In the genomic region with DNA sequence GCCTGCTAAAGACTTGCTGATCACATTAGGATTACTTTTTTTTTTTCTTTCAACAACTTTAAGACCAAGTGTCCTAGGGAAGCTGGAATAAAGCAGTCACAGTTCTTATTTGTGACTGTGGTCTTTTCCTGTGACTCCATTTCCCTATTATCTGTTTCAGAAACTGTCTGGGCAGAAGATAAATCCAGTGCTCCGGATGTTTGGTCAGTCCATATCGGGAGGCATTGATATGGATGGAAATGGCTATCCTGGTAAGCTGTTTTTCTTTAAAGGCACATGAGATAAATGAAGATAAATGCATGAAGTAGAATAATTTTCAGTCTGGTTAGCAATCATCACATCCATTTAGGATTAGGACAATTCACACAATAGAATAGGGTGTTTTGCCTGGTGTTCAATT, we compare ENCODE assay signal across 35 cellular contexts.
"Had no signal": no experiment of that assay in that cellular context is flagged by ENCODE, and none has a peak within 500 bp of the region (broad histone marks: within the 10 kb centered on the region; RNA-seq: fewer than 3 reads in every experiment).

No MANE protein-coding gene starts in this region.

- ATAC-seq: activated CD8-positive, alpha-beta memory T cell treated with anti-CD3 and anti-CD28 coated beads, Interleukin-2, amount 10 ng/mL, durations not matched to agents 7 days and 5 days; activated CD8-positive, alpha-beta T cell treated with anti-CD3 and anti-CD28 coated beads, Interleukin-2, amount 10 ng/mL, durations not matched to agents 7 days and 5 days; activated naive CD8-positive, alpha-beta T cell treated with anti-CD3 and anti-CD28 coated beads, Interleukin-2, amount 50 U/mL, for 24 hours had no signal

- H3K9me3 Mint-ChIP-seq: activated B cell treated with CpG ODN at 0.5 μM for 24 hours; activated CD4-positive, alpha-beta memory T cell treated with anti-CD3 and anti-CD28 coated beads, Interleukin-2, amount 10 ng/mL, durations not matched to agents 7 days and 5 days; activated CD4-positive, alpha-beta T cell treated with anti-CD3 and anti-CD28 coated beads, Interleukin-2, amount 10 ng/mL, durations not matched to agents 7 days and 5 days; activated naive CD4-positive, alpha-beta T cell treated with anti-CD3 and anti-CD28 coated beads, Interleukin-2, amount 10 ng/mL, durations not matched to agents 7 days and 5 days; activated naive CD4-positive, alpha-beta T cell treated with anti-CD3 and anti-CD28 coated beads, Interleukin-2, amount 50 U/mL, for 24 hours; activated naive CD8-positive, alpha-beta T cell treated with anti-CD3 and anti-CD28 coated beads, Interleukin-2, amount 10 ng/mL, durations not matched to agents 7 days and 5 days; activated naive CD8-positive, alpha-beta T cell treated with anti-CD3 and anti-CD28 coated beads, Interleukin-2, amount 50 U/mL, for 24 hours; activated T-cell treated with anti-CD3 and anti-CD28 coated beads, Interleukin-2, amount 50 U/mL, for 24 hours; activated T-helper 2 cell treated with anti-CD3 and anti-CD28 coated beads, Interferon-gamma antibody, Interleukin-2, Interleukin-4, amounts not matched to agents 10 μg/mL and 5 μg/mL and 100 μg/mL, durations not matched to agents 14 hours and 24 hours and 36 hours; brain; central memory CD8-positive, alpha-beta T cell; T-helper 1 cell treated with Interleukin-12 subunit alpha and Interleukin-12 subunit beta and Interleukin-4 antibody, amounts not matched to agents 30 μg/mL and 1 μg/mL, for 36 hours; T-helper 2 cell treated with Interferon-gamma antibody and Interleukin-4, amounts not matched to agents 5 μg/mL and 100 μg/mL, for 36 hours had no signal

- H3K4me3 ChIP-seq: ascending aorta, cardiac muscle cell had no signal

- H3K4me3 Mint-ChIP-seq: activated B cell treated with CpG ODN at 0.5 μM for 24 hours; activated CD4-positive, alpha-beta memory T cell treated with anti-CD3 and anti-CD28 coated beads, Interleukin-2, amount 10 ng/mL, durations not matched to agents 7 days and 5 days; activated CD4-positive, alpha-beta T cell treated with anti-CD3 and anti-CD28 coated beads, Interleukin-2, amount 10 ng/mL, durations not matched to agents 7 days and 5 days; activated CD8-positive, alpha-beta memory T cell treated with anti-CD3 and anti-CD28 coated beads, Interleukin-2, amount 10 ng/mL, durations not matched to agents 7 days and 5 days; activated CD8-positive, alpha-beta T cell treated with anti-CD3 and anti-CD28 coated beads, Interleukin-2, amount 10 ng/mL, durations not matched to agents 7 days and 5 days; activated naive CD4-positive, alpha-beta T cell treated with anti-CD3 and anti-CD28 coated beads, Interleukin-2, amount 10 ng/mL, durations not matched to agents 7 days and 5 days; activated naive CD4-positive, alpha-beta T cell treated with anti-CD3 and anti-CD28 coated beads, Interleukin-2, amount 50 U/mL, for 24 hours; activated naive CD8-positive, alpha-beta T cell; activated naive CD8-positive, alpha-beta T cell treated with anti-CD3 and anti-CD28 coated beads, Interleukin-2, amount 10 ng/mL, durations not matched to agents 7 days and 5 days; activated naive CD8-positive, alpha-beta T cell treated with anti-CD3 and anti-CD28 coated beads, Interleukin-2, amount 50 U/mL, for 24 hours; activated T-cell treated with anti-CD3 and anti-CD28 coated beads, Interleukin-2, amount 50 U/mL, for 24 hours; brain; central memory CD8-positive, alpha-beta T cell; T-helper 1 cell treated with Interleukin-12 subunit alpha and Interleukin-12 subunit beta and Interleukin-4 antibody, amounts not matched to agents 30 μg/mL and 1 μg/mL, for 36 hours; T-helper 2 cell treated with Interferon-gamma antibody and Interleukin-4, amounts not matched to agents 5 μg/mL and 100 μg/mL, for 36 hours had no signal

- DNase-seq: activated B cell treated with CpG ODN at 0.5 μM for 24 hours; activated CD4-positive, alpha-beta memory T cell treated with anti-CD3 and anti-CD28 coated beads, Interleukin-2, amount 10 ng/mL, durations not matched to agents 7 days and 5 days; activated CD4-positive, alpha-beta T cell treated with anti-CD3 and anti-CD28 coated beads for 48 hours; activated CD4-positive, alpha-beta T cell treated with anti-CD3 and anti-CD28 coated beads, Interleukin-2, amount 10 ng/mL, durations not matched to agents 7 days and 5 days; activated CD4-positive, alpha-beta T cell treated with anti-CD3 and anti-CD28 coated beads, Interleukin-2, amount 50 U/mL, for 48 hours; activated CD4-positive, CD25-positive, alpha-beta regulatory T cell treated with anti-CD3 and anti-CD28 coated beads, Interleukin-2, amount 50 U/mL, for 72 hours; activated CD8-positive, alpha-beta memory T cell treated with anti-CD3 and anti-CD28 coated beads for 24 hours; activated CD8-positive, alpha-beta memory T cell treated with anti-CD3 and anti-CD28 coated beads, Interleukin-2, amount 10 ng/mL, durations not matched to agents 7 days and 5 days; activated CD8-positive, alpha-beta memory T cell treated with anti-CD3 and anti-CD28 coated beads, Interleukin-2, amount 50 U/mL, for 48 hours; activated CD8-positive, alpha-beta T cell treated with anti-CD3 and anti-CD28 coated beads, Interleukin-2, amount 10 ng/mL, durations not matched to agents 7 days and 5 days; activated effector memory CD4-positive, alpha-beta T cell treated with Interleukin-2 at 50 U/mL for 16 hours; activated gamma-delta T cell; activated naive CD4-positive, alpha-beta T cell treated with anti-CD3 and anti-CD28 coated beads, Interleukin-2, amount 10 ng/mL, durations not matched to agents 7 days and 5 days; activated naive CD4-positive, alpha-beta T cell treated with Interleukin-2 at 50 U/mL for 16 hours; activated naive CD8-positive, alpha-beta T cell treated with anti-CD3 and anti-CD28 coated beads, Interleukin-2, amount 10 ng/mL, durations not matched to agents 7 days and 5 days; activated naive CD8-positive, alpha-beta T cell treated with anti-CD3 and anti-CD28 coated beads, Interleukin-2, amount 50 U/mL, for 24 hours; activated T-cell treated with anti-CD3 and anti-CD28 coated beads, Interleukin-2, amount 50 U/mL, for 24 hours; activated T-cell treated with anti-CD3 and anti-CD28 coated beads, Interleukin-2, amount 50 U/mL, for 48 hours; amygdala; anterior cingulate cortex; caudate nucleus; cerebellar nuclear complex; T-helper 1 cell; T-helper 2 cell; T-helper 9 cell had no signal

- H3K4me1 Mint-ChIP-seq: activated B cell treated with CpG ODN at 0.5 μM for 24 hours; activated CD4-positive, alpha-beta memory T cell treated with anti-CD3 and anti-CD28 coated beads, Interleukin-2, amount 10 ng/mL, durations not matched to agents 7 days and 5 days; activated CD4-positive, alpha-beta T cell treated with anti-CD3 and anti-CD28 coated beads, Interleukin-2, amount 10 ng/mL, durations not matched to agents 7 days and 5 days; activated CD8-positive, alpha-beta memory T cell treated with anti-CD3 and anti-CD28 coated beads, Interleukin-2, amount 10 ng/mL, durations not matched to agents 7 days and 5 days; activated naive CD4-positive, alpha-beta T cell treated with anti-CD3 and anti-CD28 coated beads, Interleukin-2, amount 10 ng/mL, durations not matched to agents 7 days and 5 days; activated naive CD4-positive, alpha-beta T cell treated with anti-CD3 and anti-CD28 coated beads, Interleukin-2, amount 50 U/mL, for 24 hours; activated naive CD8-positive, alpha-beta T cell treated with anti-CD3 and anti-CD28 coated beads, Interleukin-2, amount 50 U/mL, for 24 hours; central memory CD8-positive, alpha-beta T cell had no signal

- H3K27me3 Mint-ChIP-seq: brain had no signal

- H3K27ac Mint-ChIP-seq: activated B cell treated with CpG ODN at 0.5 μM for 24 hours; activated CD4-positive, alpha-beta memory T cell treated with anti-CD3 and anti-CD28 coated beads, Interleukin-2, amount 10 ng/mL, durations not matched to agents 7 days and 5 days; activated CD4-positive, alpha-beta T cell treated with anti-CD3 and anti-CD28 coated beads, Interleukin-2, amount 10 ng/mL, durations not matched to agents 7 days and 5 days; activated CD8-positive, alpha-beta memory T cell treated with anti-CD3 and anti-CD28 coated beads, Interleukin-2, amount 10 ng/mL, durations not matched to agents 7 days and 5 days; activated CD8-positive, alpha-beta T cell treated with anti-CD3 and anti-CD28 coated beads, Interleukin-2, amount 10 ng/mL, durations not matched to agents 7 days and 5 days; activated naive CD4-positive, alpha-beta T cell treated with anti-CD3 and anti-CD28 coated beads, Interleukin-2, amount 10 ng/mL, durations not matched to agents 7 days and 5 days; activated naive CD4-positive, alpha-beta T cell treated with anti-CD3 and anti-CD28 coated beads, Interleukin-2, amount 50 U/mL, for 24 hours; activated naive CD8-positive, alpha-beta T cell; activated naive CD8-positive, alpha-beta T cell treated with anti-CD3 and anti-CD28 coated beads, Interleukin-2, amount 10 ng/mL, durations not matched to agents 7 days and 5 days; activated naive CD8-positive, alpha-beta T cell treated with anti-CD3 and anti-CD28 coated beads, Interleukin-2, amount 50 U/mL, for 24 hours; activated T-cell treated with anti-CD3 and anti-CD28 coated beads, Interleukin-2, amount 50 U/mL, for 24 hours; activated T-helper 2 cell treated with anti-CD3 and anti-CD28 coated beads, Interferon-gamma antibody, Interleukin-2, Interleukin-4, amounts not matched to agents 10 μg/mL and 5 μg/mL and 100 μg/mL, durations not matched to agents 14 hours and 24 hours and 36 hours; brain; T-helper 1 cell treated with Interleukin-12 subunit alpha and Interleukin-12 subunit beta and Interleukin-4 antibody, amounts not matched to agents 30 μg/mL and 1 μg/mL, for 36 hours; T-helper 2 cell treated with Interferon-gamma antibody and Interleukin-4, amounts not matched to agents 5 μg/mL and 100 μg/mL, for 36 hours had no signal

- H3K27me3 ChIP-seq: ascending aorta had no signal

- H3K27ac ChIP-seq: cardiac muscle cell, VCaP had no signal

- H3K36me3 Mint-ChIP-seq: activated CD8-positive, alpha-beta memory T cell treated with anti-CD3 and anti-CD28 coated beads, Interleukin-2, amount 10 ng/mL, durations not matched to agents 7 days and 5 days; activated naive CD4-positive, alpha-beta T cell treated with anti-CD3 and anti-CD28 coated beads, Interleukin-2, amount 10 ng/mL, durations not matched to agents 7 days and 5 days; activated naive CD4-positive, alpha-beta T cell treated with anti-CD3 and anti-CD28 coated beads, Interleukin-2, amount 50 U/mL, for 24 hours; activated naive CD8-positive, alpha-beta T cell; activated naive CD8-positive, alpha-beta T cell treated with anti-CD3 and anti-CD28 coated beads, Interleukin-2, amount 10 ng/mL, durations not matched to agents 7 days and 5 days had no signal
